11 cellular contexts compared by ENCODE assay signal in genomic region chr3:13500133-13500885, GRCh38.
DNase-seq lines count a peak whose midpoint lies in the region; ATAC-seq and TF ChIP-seq lines count a peak whose summit lies in the region.
"Had no signal": no experiment of that assay in that cellular context is flagged by ENCODE, and none has a peak within 500 bp of the region (broad histone marks: within the 10 kb centered on the region; RNA-seq: fewer than 3 reads in every experiment).

No MANE protein-coding gene starts in this region.

- DNase-seq in NCI-H748 (lab: John Stamatoyannopoulos, UW; ENCODE audit: unreplicated experiment) (peak; percentile 1), NCI-H748 treated with DMSO at 0.1 percent for 48 hours (lab: John Stamatoyannopoulos, UW) (no peak), LNCaP clone FGC (ENCODE audit: low read depth) (no peak), epithelial cell of esophagus (ENCODE audit: low read depth) (no peak), retinal pigment epithelial cell (ENCODE audit: low read depth) (no peak), NCI-H1694 treated with DMSO at 0.1 percent for 48 hours (lab: John Stamatoyannopoulos, UW) (no peak)

- ATAC-seq in GM18517 (IDR thresholded peaks at IDR 0.05; ENCODE audit: unreplicated experiment) = no peak
- ATAC-seq in GM19328 (IDR thresholded peaks at IDR 0.05; ENCODE audit: unreplicated experiment) = no peak
- ATAC-seq: pancreas had no signal

- TF ChIP-seq CTCF in LNCaP clone FGC (IDR thresholded peaks at IDR 0.05; ENCODE audit: control insufficient read depth, extremely low read depth, insufficient read depth) (peak; percentile 51), epithelial cell of esophagus (IDR thresholded peaks at IDR 0.05; ENCODE audit: insufficient read depth, low read depth, low read length, missing control alignments) (peak; percentile 22), retinal pigment epithelial cell (conservative IDR thresholded peaks at IDR 0.05; ENCODE audit: low read depth, low read length) (peak; percentile 79)

- H3K4me3 ChIP-seq in LNCaP clone FGC (ENCODE audit: low read depth, low read length) = no peak overlapping the region
- H3K4me3 ChIP-seq in epithelial cell of esophagus (ENCODE audit: low read length) = no peak overlapping the region
- H3K4me3 ChIP-seq in retinal pigment epithelial cell (ENCODE audit: low read length) = no peak overlapping the region
- H3K4me3 ChIP-seq: BLaER1 treated with 17β-estradiol and CSF1 and Interleukin-3, amounts not matched to agents 10 nM and 100 nM; pancreas; tibial artery had no signal

Comparison
In these comparisons a context has a peak if more than half of its experiments do, and no peak if none do; other contexts are left out.
1. CTCF ChIP-seq: peak in every context shown above with its lines; median percentile 79 in retinal pigment epithelial cell; 51 in LNCaP clone FGC; 22 in epithelial cell of esophagus.